ENCODE assay signal across 1 cellular context in genomic region chr9:130150779-130151381, GRCh38.
TF ChIP-seq lines count a peak whose summit lies in the region.

No MANE protein-coding gene starts in this region.

TF ChIP-seq in IMR-90, 13 proteins besides CTCF, POLR2A, EP300 and RAD21:
- TF ChIP-seq CEBPB (IDR thresholded peaks at IDR 0.05; ENCODE audit: low read depth, low read length) (no peak), FOS (IDR thresholded peaks at IDR 0.05; ENCODE audit: low read depth, low read length) (peak; percentile 35; the same call in 1 of the 2 replicates)
